Comparison of ENCODE assay signal across 8 cellular contexts in genomic region chr15:39125904-39126303, GRCh38.
DNase-seq lines count a peak whose midpoint lies in the region; ATAC-seq and TF ChIP-seq lines count a peak whose summit lies in the region.

No MANE protein-coding gene starts in this region.

- H3K4me3 ChIP-seq in fibroblast of lung (replicated peaks in 1 of 4; ENCODE audit: control extremely low read depth in 1 of 4, insufficient read depth in 1 of 4, low read depth in 3 of 4, low read length in 4 of 4): no peak overlapping the region
- H3K4me3 ChIP-seq in retinal pigment epithelial cell (ENCODE audit: low read length): no peak overlapping the region

- peak; percentile 43 for DNase-seq in activated CD8-positive, alpha-beta memory T cell treated with anti-CD3 and anti-CD28 coated beads, Interleukin-2, amount 10 ng/mL, durations not matched to agents 7 days and 5 days
- no peak for DNase-seq in activated CD8-positive, alpha-beta memory T cell treated with anti-CD3 and anti-CD28 coated beads for 24 hours
- DNase-seq in HT1080 (ENCODE audit: low read depth): peak; percentile 35
- peak; percentile 31 for DNase-seq in SW480 (ENCODE audit: low spot score)
- DNase-seq in fibroblast of lung (ENCODE audit: low read depth in 2 of 2): peak; percentile 58 to 62
- DNase-seq in retinal pigment epithelial cell (ENCODE audit: low read depth): no peak
- DNase-seq in Ammon's horn (ENCODE audit: low spot score): no peak

- H3K79me2 ChIP-seq in fibroblast of lung (ENCODE audit: control insufficient read depth, insufficient read depth, low read length): no peaks in the 10 kb centered on the region

- H3K9me3 Mint-ChIP-seq in activated CD8-positive, alpha-beta memory T cell treated with anti-CD3 and anti-CD28 coated beads, Interleukin-2, amount 10 ng/mL, durations not matched to agents 7 days and 5 days (ENCODE audit: low read depth): no peaks in the 10 kb centered on the region

- H3K4me3 Mint-ChIP-seq in activated CD8-positive, alpha-beta memory T cell treated with anti-CD3 and anti-CD28 coated beads, Interleukin-2, amount 10 ng/mL, durations not matched to agents 7 days and 5 days: no peak overlapping the region

- H3K27me3 Mint-ChIP-seq in activated CD8-positive, alpha-beta memory T cell treated with anti-CD3 and anti-CD28 coated beads, Interleukin-2, amount 10 ng/mL, durations not matched to agents 7 days and 5 days: peaks cover 23% of the 10 kb centered on the region

- ATAC-seq in activated CD8-positive, alpha-beta memory T cell treated with anti-CD3 and anti-CD28 coated beads, Interleukin-2, amount 10 ng/mL, durations not matched to agents 7 days and 5 days: no peak
- ATAC-seq in HG03460 (IDR thresholded peaks at IDR 0.05; ENCODE audit: unreplicated experiment): no peak

- CTCF ChIA-PET in activated CD8-positive, alpha-beta memory T cell treated with anti-CD3 and anti-CD28 coated beads, Interleukin-2, amount 10 ng/mL, durations not matched to agents 7 days and 5 days (lab: Charles Lee): interaction anchor here (1.2 to 1.4 kb wide), 2 partner anchors 454 to 631 kb away, joined by 3 to 4 read pairs; no protein-coding TSS in a partner anchor

- H3K9ac ChIP-seq in fibroblast of lung (ENCODE audit: insufficient read depth, low read length): no peak overlapping the region

- no peaks in the 10 kb centered on the region for H3K36me3 Mint-ChIP-seq in activated CD8-positive, alpha-beta memory T cell treated with anti-CD3 and anti-CD28 coated beads, Interleukin-2, amount 10 ng/mL, durations not matched to agents 7 days and 5 days

- H3K36me3 ChIP-seq in fibroblast of lung (ENCODE audit: control insufficient read depth, insufficient read depth, low read length): no peaks in the 10 kb centered on the region

- H3K4me1 ChIP-seq in fibroblast of lung (ENCODE audit: control insufficient read depth, extremely low read depth, insufficient read depth, low read length): peaks cover 46% of the 10 kb centered on the region

- no peak overlapping the region for H3K4me2 ChIP-seq in fibroblast of lung (ENCODE audit: extremely low read depth, insufficient read depth, low read length)

- peaks cover 16% of the 10 kb centered on the region for H3K4me1 Mint-ChIP-seq in activated CD8-positive, alpha-beta memory T cell treated with anti-CD3 and anti-CD28 coated beads, Interleukin-2, amount 10 ng/mL, durations not matched to agents 7 days and 5 days

- H3K27ac ChIP-seq in fibroblast of lung (ENCODE audit: insufficient read depth, low read length): no peak overlapping the region

- no peaks in the 10 kb centered on the region for H4K20me1 ChIP-seq in fibroblast of lung (ENCODE audit: control insufficient read depth, extremely low read depth, insufficient read depth, low read length)

- no peak overlapping the region for H3K27ac Mint-ChIP-seq in activated CD8-positive, alpha-beta memory T cell treated with anti-CD3 and anti-CD28 coated beads, Interleukin-2, amount 10 ng/mL, durations not matched to agents 7 days and 5 days

- H3K27me3 ChIP-seq in fibroblast of lung (ENCODE audit: control insufficient read depth, insufficient read depth, low read length): no peaks in the 10 kb centered on the region

- no peaks in the 10 kb centered on the region for H3K9me3 ChIP-seq in fibroblast of lung (ENCODE audit: control insufficient read depth, insufficient read depth, low read depth, low read length)

- TF ChIP-seq CTCF in fibroblast of lung (conservative IDR thresholded peaks at IDR 0.05 in 1 of 2, IDR thresholded peaks at IDR 0.05 in 1 of 2; ENCODE audit: low read depth in 1 of 2, low read length in 2 of 2) (peak; percentile 59 to 70), retinal pigment epithelial cell (conservative IDR thresholded peaks at IDR 0.05; ENCODE audit: low read depth, low read length) (peak; percentile 73)

- no peak overlapping the region for H2AFZ ChIP-seq in fibroblast of lung (ENCODE audit: low read length)

Comparison
In these comparisons a context has a peak if more than half of its experiments do, and no peak if none do; other contexts are left out.
1. DNase-seq: peak in activated CD8-positive, alpha-beta memory T cell treated with anti-CD3 and anti-CD28 coated beads, Interleukin-2, amount 10 ng/mL, durations not matched to agents 7 days and 5 days (single experiment), HT1080 (single experiment), SW480 (single experiment) and fibroblast of lung (2 of 2); none in activated CD8-positive, alpha-beta memory T cell treated with anti-CD3 and anti-CD28 coated beads for 24 hours (single experiment), retinal pigment epithelial cell (single experiment) and Ammon's horn (single experiment).